Comparison of ENCODE assay signal across 11 cellular contexts in genomic region chr2:179107737-179108136, GRCh38. TPM values are rescaled to one million over a fixed set of nuclear protein-coding genes. Genes with fewer than 3 reads are reported as not detected.
A peak's percentile ranks its signal among the peaks of the same experiment; 100 is the strongest.
DNase-seq lines count a peak whose midpoint lies in the region; ATAC-seq and TF ChIP-seq lines count a peak whose summit lies in the region.
"Had no signal": no experiment of that assay in that cellular context is flagged by ENCODE, and none has a peak within 500 bp of the region (broad histone marks: within the 10 kb centered on the region; RNA-seq: fewer than 3 reads in every experiment).

No MANE protein-coding gene starts in this region.

- H2AFZ ChIP-seq in SK-N-SH (ENCODE audit: low read depth) = no peak overlapping the region

- H3K36me3 ChIP-seq in SK-N-SH (replicated peaks in 1 of 2; ENCODE audit: control insufficient read depth in 1 of 2, insufficient read depth in 2 of 2, low read length in 1 of 2) (peaks cover 25 to 42% of the 10 kb centered on the region in 2 experiments), adipocyte (ENCODE audit: control insufficient read depth, insufficient read depth, low read length, severe bottlenecking) (peaks cover 86% of the 10 kb centered on the region)

- H3K4me3 ChIP-seq in SK-N-SH (ENCODE audit: low read depth in 2 of 2, low read length in 1 of 2) (no peak overlapping the region), adipocyte (ENCODE audit: low read length) (no peak overlapping the region)

- peaks cover 4 to 18% of the 10 kb centered on the region in 2 experiments; a peak in 3 of 4 replicates for H3K4me1 ChIP-seq in SK-N-SH (ENCODE audit: control insufficient read depth in 1 of 2, insufficient read depth in 2 of 2, low read depth in 1 of 2, low read length in 1 of 2)
- H3K4me1 ChIP-seq in adipocyte (ENCODE audit: control insufficient read depth, insufficient read depth, low read length) = peaks cover 34% of the 10 kb centered on the region

- TF ChIP-seq EP300 in SK-N-SH (IDR thresholded peaks at IDR 0.05; ENCODE audit: borderline replicate concordance in 1 of 2, low read depth in 1 of 2, low read length in 1 of 2) = no peak

- peaks cover 28 to 30% of the 10 kb centered on the region in 2 donors for H3K36me3 Mint-ChIP-seq in stimulated activated naive B cell treated with anti-CD40 and anti-IgM and Interleukin-4, amounts not matched to agents 10 μg/mL and 1 μg/mL and 100 μg/mL, for 72 hours

- no peaks in the 10 kb centered on the region for H3K79me2 ChIP-seq in SK-N-SH (ENCODE audit: insufficient read depth)

- no peaks in the 10 kb centered on the region for H3K27me3 ChIP-seq in SK-N-SH (ENCODE audit: insufficient read depth)
- H3K27me3 ChIP-seq in adipocyte (replicated peaks; ENCODE audit: control insufficient read depth, insufficient read depth, low read length) = no peaks in the 10 kb centered on the region

- no peak for DNase-seq in SK-N-SH
- DNase-seq in adipocyte (ENCODE audit: low read depth) = peak; percentile 13
- DNase-seq in renal cortical epithelial cell (ENCODE audit: low read depth) = peak; percentile 89
- no peak for DNase-seq in NCI-H1092 treated with DMSO at 0.1 percent for 48 hours (lab: John Stamatoyannopoulos, UW)
- DNase-seq in stimulated activated naive B cell treated with anti-CD40 and anti-IgM and Interleukin-4, amounts not matched to agents 10 μg/mL and 1 μg/mL and 100 μg/mL, for 72 hours = no peak
- DNase-seq: 8988T, left ventricle myocardium superior had no signal

- no peaks in the 10 kb centered on the region for H3K9me2 ChIP-seq in SK-N-SH

- TF ChIP-seq CTCF in SK-N-SH (IDR thresholded peaks at IDR 0.05) = no peak

- H3K9me3 ChIP-seq in SK-N-SH = no peaks in the 10 kb centered on the region
- H3K9me3 ChIP-seq in adipocyte (ENCODE audit: control insufficient read depth, low read length) = no peaks in the 10 kb centered on the region

- H3K27ac ChIP-seq in SK-N-SH (ENCODE audit: low read depth in 2 of 2, low read length in 1 of 2) = peak overlapping the region in 1 of 2 experiments; percentile 54; a peak in 1 of 4 replicates

- peaks cover 24% of the 10 kb centered on the region for H3F3A ChIP-seq in SK-N-SH (replicated peaks; ENCODE audit: insufficient read depth)

- H3K4me1 Mint-ChIP-seq in stimulated activated naive B cell treated with anti-CD40 and anti-IgM and Interleukin-4, amounts not matched to agents 10 μg/mL and 1 μg/mL and 100 μg/mL, for 72 hours = peaks cover 3 to 13% of the 10 kb centered on the region in 2 donors

- no peak overlapping the region for H3K4me3 Mint-ChIP-seq in stimulated activated naive B cell treated with anti-CD40 and anti-IgM and Interleukin-4, amounts not matched to agents 10 μg/mL and 1 μg/mL and 100 μg/mL, for 72 hours

- H3K9ac ChIP-seq in SK-N-SH (no peak overlapping the region), adipocyte (ENCODE audit: low read length) (no peak overlapping the region)

- H3K27ac Mint-ChIP-seq in stimulated activated naive B cell treated with anti-CD40 and anti-IgM and Interleukin-4, amounts not matched to agents 10 μg/mL and 1 μg/mL and 100 μg/mL, for 72 hours = no peak overlapping the region

- TF ChIP-seq RAD21 in SK-N-SH (IDR thresholded peaks at IDR 0.05; ENCODE audit: low read length) = no peak

- CTCF ChIA-PET in SK-N-SH (lab: Yijun Ruan, JAX) = no interaction called here

- H4K20me1 ChIP-seq in SK-N-SH (ENCODE audit: insufficient read depth) = no peaks in the 10 kb centered on the region

- H3K4me2 ChIP-seq in SK-N-SH = no peak overlapping the region; the same call in 1 of the 2 replicates

- H3K9me3 Mint-ChIP-seq in stimulated activated naive B cell treated with anti-CD40 and anti-IgM and Interleukin-4, amounts not matched to agents 10 μg/mL and 1 μg/mL and 100 μg/mL, for 72 hours = no peaks in the 10 kb centered on the region

- ATAC-seq in SK-N-SH treated with all-trans-retinoic acid at 6 μM for 48 hours (peak; percentile 32; the same call in 1 of the 3 replicates), HG03175 (IDR thresholded peaks at IDR 0.05; ENCODE audit: unreplicated experiment) (peak; percentile 39), HG02852 (IDR thresholded peaks at IDR 0.05; ENCODE audit: unreplicated experiment) (no peak)
- ATAC-seq in stimulated activated naive B cell treated with anti-CD40 and anti-IgM and Interleukin-4, amounts not matched to agents 10 μg/mL and 1 μg/mL and 100 μg/mL, for 72 hours (replicated peaks) = no peak
- ATAC-seq: left ventricle myocardium superior, Panc1 had no signal

- H3K27me3 Mint-ChIP-seq in stimulated activated naive B cell treated with anti-CD40 and anti-IgM and Interleukin-4, amounts not matched to agents 10 μg/mL and 1 μg/mL and 100 μg/mL, for 72 hours = no peaks in the 10 kb centered on the region

- POLR2A ChIA-PET in SK-N-SH (lab: Yijun Ruan, JAX) = interaction anchor here (0.9 kb wide), 1 partner anchor 26 kb away, joined by 3 read pairs; no protein-coding TSS in a partner anchor

TF ChIP-seq in SK-N-SH treated with all-trans-retinoic acid at 6 μM for 48 hours, 23 proteins besides CTCF, POLR2A, EP300 and RAD21 (continues in another document):
- TF ChIP-seq PATZ1 (CRISPR knock-in tag; IDR thresholded peaks at IDR 0.05; ENCODE audit: borderline replicate concordance) (no peak), ZNF8 (CRISPR knock-in tag; IDR thresholded peaks at IDR 0.05) (no peak), BACH2 (CRISPR knock-in tag; IDR thresholded peaks at IDR 0.05; ENCODE audit: borderline replicate concordance) (no peak), ZFP30 (CRISPR knock-in tag; IDR thresholded peaks at IDR 0.05) (no peak), SNAI2 (CRISPR knock-in tag; IDR thresholded peaks at IDR 0.05) (no peak), CSDC2 (CRISPR knock-in tag; IDR thresholded peaks at IDR 0.05) (no peak)

TF ChIP-seq in SK-N-SH, 30 proteins besides CTCF, POLR2A, EP300 and RAD21:
- TF ChIP-seq SIN3A (IDR thresholded peaks at IDR 0.05; ENCODE audit: borderline replicate concordance, low read depth, low read length) (no peak), RFX5 (IDR thresholded peaks at IDR 0.05; ENCODE audit: low read length) (no peak), TCF12 (IDR thresholded peaks at IDR 0.05) (no peak), TAF1 (IDR thresholded peaks at IDR 0.05; ENCODE audit: borderline replicate concordance, low read depth, low read length) (no peak), MXI1 (IDR thresholded peaks at IDR 0.05; ENCODE audit: low read depth, low read length) (no peak), JUND (IDR thresholded peaks at IDR 0.05) (no peak), MAX (IDR thresholded peaks at IDR 0.05; ENCODE audit: low read depth) (no peak), YY1 (IDR thresholded peaks at IDR 0.05; ENCODE audit: low read depth) (no peak), POLR2AphosphoS5 (IDR thresholded peaks at IDR 0.05; ENCODE audit: low read depth, low read length) (no peak)

RNA-seq across cellular contexts. Expression of gene CCDC141, which starts 57.8 kb away (rescaled TPM):
- polyA plus RNA-seq in SK-N-SH (2012; rRNA removed) = 0.02 TPM in 2 replicates
- 0.01 TPM in 2 replicates for polyA plus RNA-seq in SK-N-SH (2012; cell fraction: cytosol; rRNA removed)
- 0.01 TPM in 1 of 2 replicates, not detected in the other for polyA plus RNA-seq in SK-N-SH (2012; cell fraction: nucleus; rRNA removed)
- under 0.01 and 0.05 TPM in 2 replicates for total RNA-seq in renal cortical epithelial cell

Comparison
In these comparisons a context has a peak if more than half of its experiments do, and no peak if none do; other contexts are left out.
1. ATAC-seq: peak in SK-N-SH treated with all-trans-retinoic acid at 6 μM for 48 hours (single experiment) and HG03175 (single experiment); none in HG02852 (single experiment) and stimulated activated naive B cell treated with anti-CD40 and anti-IgM and Interleukin-4, amounts not matched to agents 10 μg/mL and 1 μg/mL and 100 μg/mL, for 72 hours (0 of 2).
2. DNase-seq: peak in adipocyte (single experiment) and renal cortical epithelial cell (single experiment); none in SK-N-SH (single experiment), NCI-H1092 treated with DMSO at 0.1 percent for 48 hours (single experiment) and stimulated activated naive B cell treated with anti-CD40 and anti-IgM and Interleukin-4, amounts not matched to agents 10 μg/mL and 1 μg/mL and 100 μg/mL, for 72 hours (single experiment).